8 cellular contexts compared by ENCODE assay signal in genomic region chr9:94375192-94375591, GRCh38. TPM values are rescaled to one million over a fixed set of nuclear protein-coding genes. Genes with fewer than 3 reads are reported as not detected.
DNase-seq lines count a peak whose midpoint lies in the region; ATAC-seq, FAIRE-seq and TF ChIP-seq lines count a peak whose summit lies in the region.
"Not testable (repeated sequence)": the region's sequence is repeated elsewhere in the genome, so short reads cannot be mapped to it uniquely, and the experiment has no call there.

No MANE protein-coding gene starts in this region.

- H2AFZ ChIP-seq in astrocyte (ENCODE audit: low read depth, low read length); neuron (ENCODE audit: low read depth, low read length): not testable (repeated sequence)

- H4K20me1 ChIP-seq in astrocyte (ENCODE audit: insufficient read depth, low read length), result not testable (repeated sequence)

- H3K4me2 ChIP-seq in astrocyte (ENCODE audit: low read length), result peak overlapping the region; percentile 86

- peak overlapping the region; percentile 76 for H3K9ac ChIP-seq in astrocyte (ENCODE audit: low read length)

- H3K9me3 Mint-ChIP-seq in astrocyte (ENCODE audit: unreplicated experiment); glutamatergic neuron (ENCODE audit: unreplicated experiment): not testable (repeated sequence)

- not testable (repeated sequence) for DNase-seq in GM12891 (ENCODE audit: insufficient read length, low spot score); astrocyte (ENCODE audit: low read depth); glutamatergic neuron
- DNase-seq in SIG-M5 treated with dmso at 0.1 percent for 504 hours (lab: John Stamatoyannopoulos, UW; ENCODE audit: unreplicated experiment), result peak; percentile 13

- not testable (repeated sequence) for H3K27ac ChIP-seq in astrocyte (ENCODE audit: low read depth, low read length); urinary bladder (ENCODE audit: low read depth)

- not testable (repeated sequence) for H3K4me1 ChIP-seq in astrocyte (ENCODE audit: insufficient read depth, low read length); neuron (ENCODE audit: insufficient read depth, low read length); urinary bladder (ENCODE audit: insufficient read depth)

- TF ChIP-seq POLR2A in GM12891 (IDR thresholded peaks at IDR 0.05; ENCODE audit: low read depth, low read length), result 0 out of 2 replicates have a peak, but pooled peaks have one; percentile 34

- WGBS in urinary bladder, result under 1% methylated on average over 16 of the region's 18 CpGs

- not testable (repeated sequence) for H3K36me3 Mint-ChIP-seq in astrocyte (ENCODE audit: low read depth, unreplicated experiment); glutamatergic neuron (ENCODE audit: unreplicated experiment)

- H3K4me3 Mint-ChIP-seq in astrocyte (ENCODE audit: unreplicated experiment), result peak overlapping the region; percentile 89
- peak overlapping the region; percentile 90 for H3K4me3 Mint-ChIP-seq in glutamatergic neuron (ENCODE audit: unreplicated experiment)

- not testable (repeated sequence) for H3K27me3 Mint-ChIP-seq in astrocyte (ENCODE audit: low read depth, unreplicated experiment); glutamatergic neuron (ENCODE audit: unreplicated experiment)

- not testable (repeated sequence) for H3K9me3 ChIP-seq in astrocyte (ENCODE audit: insufficient read depth, low read depth, low read length); neuron (ENCODE audit: low read length)

- not testable (repeated sequence) for H3K27me3 ChIP-seq in astrocyte (ENCODE audit: insufficient read depth, low read length); neuron (ENCODE audit: insufficient read depth, low read length)

- peak overlapping the region; percentile 26 for H3K27ac Mint-ChIP-seq in astrocyte (ENCODE audit: unreplicated experiment)
- H3K27ac Mint-ChIP-seq in glutamatergic neuron (ENCODE audit: unreplicated experiment), result peak overlapping the region; percentile 43

- not testable (repeated sequence) for TF ChIP-seq CTCF in astrocyte (IDR thresholded peaks at IDR 0.05; ENCODE audit: insufficient read depth, low read depth, low read length); glutamatergic neuron (IDR thresholded peaks at IDR 0.05; ENCODE audit: partially characterized antibody, unreplicated experiment)

- H3K4me3 ChIP-seq in astrocyte (ENCODE audit: insufficient read depth, low read depth, low read length) (peak overlapping the region; percentile 62), neuron (ENCODE audit: low read length) (peak overlapping the region; percentile 63), urinary bladder (ENCODE audit: low read depth, low read length) (peak overlapping the region; percentile 33)

- not testable (repeated sequence) for H3K36me3 ChIP-seq in astrocyte (ENCODE audit: insufficient read depth, low read length); neuron (ENCODE audit: insufficient read depth, low read length); urinary bladder (ENCODE audit: insufficient read depth)

- H3K79me2 ChIP-seq in astrocyte (ENCODE audit: insufficient read depth, low read length), result peaks cover 12% of the 10 kb centered on the region

- FAIRE-seq in GM12891 (lab: Jason Lieb, UNC), result peak; percentile 90
- FAIRE-seq in astrocyte (lab: Jason Lieb, UNC), result not testable (repeated sequence)

- not testable (repeated sequence) for H3K4me1 Mint-ChIP-seq in astrocyte (ENCODE audit: low read depth, unreplicated experiment); glutamatergic neuron (ENCODE audit: low read depth, unreplicated experiment)

- ATAC-seq in GM21786 (IDR thresholded peaks at IDR 0.05; ENCODE audit: unreplicated experiment) (peak; percentile 43), HG03460 (IDR thresholded peaks at IDR 0.05; ENCODE audit: unreplicated experiment) (peak; percentile 58)

RNA-seq across cellular contexts. Expression of gene NUTM2F, which starts 46.7 kb away (rescaled TPM):
- polyA plus RNA-seq in GM12891 (2012; ENCODE audit: low read depth, missing spikeins), result not detected
- total RNA-seq in astrocyte (not detected in 2 replicates), glutamatergic neuron (ENCODE audit: unreplicated experiment) (not detected), urinary bladder (not detected)
- polyA plus RNA-seq in urinary bladder, result not detected
